Comparison of ENCODE assay signal across 24 cellular contexts in genomic region chr19:7867092-7867844, GRCh38. TPM values are rescaled to one million over a fixed set of nuclear protein-coding genes. Genes with fewer than 3 reads are reported as not detected.
DNase-seq lines count a peak whose midpoint lies in the region; ATAC-seq and TF ChIP-seq lines count a peak whose summit lies in the region.
"Had no signal": no experiment of that assay in that cellular context is flagged by ENCODE, and none has a peak within 500 bp of the region (broad histone marks: within the 10 kb centered on the region; RNA-seq: fewer than 3 reads in every experiment).

No MANE protein-coding gene starts in this region.

- H3K4me3 ChIP-seq in mammary epithelial cell (replicated peaks in 1 of 3; ENCODE audit: insufficient read depth in 1 of 3, low read depth in 2 of 3, low read length in 3 of 3) (no peak overlapping the region), breast epithelium (no peak overlapping the region), H7 (ENCODE audit: insufficient read depth, low read depth, low read length) (no peak overlapping the region)

- peaks cover under 1% of the 10 kb centered on the region for H4K20me1 ChIP-seq in mammary epithelial cell (ENCODE audit: insufficient read depth, low read length)

- H3K27ac ChIP-seq in mammary epithelial cell (ENCODE audit: insufficient read depth, low read depth, low read length) (no peak overlapping the region), breast epithelium (no peak overlapping the region)

- no peak for TF ChIP-seq POLR2A in breast epithelium (IDR thresholded peaks at IDR 0.05)

- TF ChIP-seq CTCF in mammary epithelial cell (conservative IDR thresholded peaks at IDR 0.05 in 1 of 2, IDR thresholded peaks at IDR 0.05 in 1 of 2; ENCODE audit: extremely low read depth in 1 of 2, insufficient read depth in 1 of 2, low read depth in 1 of 2, low read length in 2 of 2) (no peak), breast epithelium (IDR thresholded peaks at IDR 0.05) (no peak)

- no TSS peak for BruUV-seq in mammary epithelial cell (replicated peaks; lab: Mats Ljungman, UMichigan)

- H3K27me3 ChIP-seq in mammary epithelial cell (ENCODE audit: insufficient read depth, low read length) (no peaks in the 10 kb centered on the region), breast epithelium (peaks cover 0 to 2% of the 10 kb centered on the region in 2 donors), H7 (ENCODE audit: control insufficient read depth, insufficient read depth, low read length) (peaks cover 54% of the 10 kb centered on the region)

- H3K4me1 Mint-ChIP-seq in stimulated activated effector memory CD8-positive, alpha-beta T cell treated with anti-CD3 and anti-CD28 coated beads, Interleukin-12 subunit alpha, Interleukin-12 subunit beta, amount 100 ng/mL, for 72 hours, result peaks cover 35% of the 10 kb centered on the region
- H3K4me1 Mint-ChIP-seq in activated CD4-positive, alpha-beta T cell treated with anti-CD3 and anti-CD28 coated beads, Interleukin-2, amount 10 ng/mL, durations not matched to agents 7 days and 5 days, result peaks cover 38% of the 10 kb centered on the region

- in situ Hi-C loops in mammary epithelial cell (cut with MboI; ENCODE audit: low sequenced_read_pairs in 2 of 2), result no loop called here

- no peak for ATAC-seq in stimulated activated effector memory CD8-positive, alpha-beta T cell treated with anti-CD3 and anti-CD28 coated beads, Interleukin-12 subunit alpha, Interleukin-12 subunit beta, amount 100 ng/mL, for 72 hours
- ATAC-seq in GM19463 (IDR thresholded peaks at IDR 0.05; ENCODE audit: unreplicated experiment), result no peak
- no peak for ATAC-seq in HG03442 (IDR thresholded peaks at IDR 0.05; ENCODE audit: unreplicated experiment)

- H3K9me3 Mint-ChIP-seq in stimulated activated effector memory CD8-positive, alpha-beta T cell treated with anti-CD3 and anti-CD28 coated beads, Interleukin-12 subunit alpha, Interleukin-12 subunit beta, amount 100 ng/mL, for 72 hours, result peaks cover 2% of the 10 kb centered on the region
- no peaks in the 10 kb centered on the region for H3K9me3 Mint-ChIP-seq in activated CD4-positive, alpha-beta T cell treated with anti-CD3 and anti-CD28 coated beads, Interleukin-2, amount 10 ng/mL, durations not matched to agents 7 days and 5 days
- H3K9me3 Mint-ChIP-seq: CD4-positive, CD25-positive, alpha-beta regulatory T cell had no signal

- H3K4me2 ChIP-seq in mammary epithelial cell (ENCODE audit: insufficient read depth, low read depth, low read length), result no peak overlapping the region

- peak overlapping the region; percentile 2 for H3K9ac ChIP-seq in mammary epithelial cell (ENCODE audit: insufficient read depth, low read length)

- dilution Hi-C loops in mammary epithelial cell (cut with HindIII; ENCODE audit: low sequenced_read_pairs), result no loop called here

- peaks cover 28% of the 10 kb centered on the region for H3K27me3 Mint-ChIP-seq in activated CD4-positive, alpha-beta T cell treated with anti-CD3 and anti-CD28 coated beads, Interleukin-2, amount 10 ng/mL, durations not matched to agents 7 days and 5 days

- no peaks in the 10 kb centered on the region for H3K36me3 Mint-ChIP-seq in stimulated activated effector memory CD8-positive, alpha-beta T cell treated with anti-CD3 and anti-CD28 coated beads, Interleukin-12 subunit alpha, Interleukin-12 subunit beta, amount 100 ng/mL, for 72 hours
- H3K36me3 Mint-ChIP-seq in activated CD4-positive, alpha-beta T cell treated with anti-CD3 and anti-CD28 coated beads, Interleukin-2, amount 10 ng/mL, durations not matched to agents 7 days and 5 days (ENCODE audit: low read depth), result no peaks in the 10 kb centered on the region
- H3K36me3 Mint-ChIP-seq: CD4-positive, CD25-positive, alpha-beta regulatory T cell had no signal

- no peaks in the 10 kb centered on the region for H3K9me3 ChIP-seq in mammary epithelial cell (replicated peaks; ENCODE audit: insufficient read depth, low read length)
- H3K9me3 ChIP-seq in breast epithelium, result no peaks in the 10 kb centered on the region

- POLR2A ChIA-PET in activated CD4-positive, alpha-beta T cell treated with anti-CD3 and anti-CD28 coated beads, Interleukin-2, amount 10 ng/mL, durations not matched to agents 7 days and 5 days (lab: Charles Lee), result no interaction called here

- DNase-seq in mammary epithelial cell (no peak), breast epithelium (ENCODE audit: low spot score in 2 of 2) (no peak), H7 (peak; percentile 20), epidermal melanocyte (ENCODE audit: insufficient read length, low spot score) (peak; percentile 12)
- DNase-seq in stimulated activated effector memory CD8-positive, alpha-beta T cell treated with anti-CD3 and anti-CD28 coated beads, Interleukin-12 subunit alpha, Interleukin-12 subunit beta, amount 100 ng/mL, for 72 hours (ENCODE audit: low spot score in 2 of 2), result no peak
- no peak for DNase-seq in activated CD4-positive, alpha-beta T cell treated with anti-CD3 and anti-CD28 coated beads, Interleukin-2, amount 10 ng/mL, durations not matched to agents 7 days and 5 days
- DNase-seq: CD4-positive, CD25-positive, alpha-beta regulatory T cell; DMS 273 treated with DMSO at 0.1 percent for 48 hours; DND-41; GOT3; Karpas-422; MV-4-11; NCI-H1105 treated with DMSO at 0.1 percent for 48 hours; NCI-H1694; NCI-H2081 treated with DMSO at 0.1 percent for 48 hours; NCI-H2171 treated with DMSO at 0.1 percent for 48 hours; NCI-H524 treated with DMSO at 0.1 percent for 48 hours; NCI-H82; Right ventricle myocardium superior had no signal

- no peak overlapping the region for H3K27ac Mint-ChIP-seq in stimulated activated effector memory CD8-positive, alpha-beta T cell treated with anti-CD3 and anti-CD28 coated beads, Interleukin-12 subunit alpha, Interleukin-12 subunit beta, amount 100 ng/mL, for 72 hours
- no peak overlapping the region for H3K27ac Mint-ChIP-seq in activated CD4-positive, alpha-beta T cell treated with anti-CD3 and anti-CD28 coated beads, Interleukin-2, amount 10 ng/mL, durations not matched to agents 7 days and 5 days

- no peaks in the 10 kb centered on the region for H3K36me3 ChIP-seq in mammary epithelial cell (ENCODE audit: insufficient read depth, low read length)
- no peaks in the 10 kb centered on the region for H3K36me3 ChIP-seq in breast epithelium
- H3K36me3 ChIP-seq in H7 (replicated peaks; ENCODE audit: control insufficient read depth, insufficient read depth, low read length), result no peaks in the 10 kb centered on the region

- H2AFZ ChIP-seq in mammary epithelial cell (ENCODE audit: low read depth, low read length), result no peak overlapping the region

- peaks cover 30% of the 10 kb centered on the region for H3K4me1 ChIP-seq in mammary epithelial cell (ENCODE audit: insufficient read depth, low read length)
- H3K4me1 ChIP-seq in breast epithelium, result peaks cover 0 to 2% of the 10 kb centered on the region in 2 donors

- WGBS in mammary epithelial cell (ENCODE audit: low coverage, missing lambda C conversion rate), result 87% methylated on average over 6 of the region's 9 CpGs

- CTCF ChIA-PET in mammary epithelial cell (lab: Charles Lee; ENCODE audit: low non-redundant PET), result no interaction called here
- CTCF ChIA-PET in activated CD4-positive, alpha-beta T cell treated with anti-CD3 and anti-CD28 coated beads, Interleukin-2, amount 10 ng/mL, durations not matched to agents 7 days and 5 days (lab: Charles Lee), result no interaction called here

- intact Hi-C loops in mammary epithelial cell (cut with micrococcal nuclease), result no loop called here
- intact Hi-C loops in breast epithelium (cut with DNase I; ENCODE audit: low total_unique reads), result loop anchor here (1.0 kb wide), 1 partner anchor 36 kb away; the partner anchor contains the start of gene MAP2K7

- no peaks in the 10 kb centered on the region for H3K79me2 ChIP-seq in mammary epithelial cell (ENCODE audit: insufficient read depth, low read length)

- H3K4me3 Mint-ChIP-seq in stimulated activated effector memory CD8-positive, alpha-beta T cell treated with anti-CD3 and anti-CD28 coated beads, Interleukin-12 subunit alpha, Interleukin-12 subunit beta, amount 100 ng/mL, for 72 hours, result peak overlapping the region; percentile 80
- H3K4me3 Mint-ChIP-seq in activated CD4-positive, alpha-beta T cell treated with anti-CD3 and anti-CD28 coated beads, Interleukin-2, amount 10 ng/mL, durations not matched to agents 7 days and 5 days, result no peak overlapping the region

RNA-seq across cellular contexts. Expression of gene PRR36, which starts 6.9 kb away (rescaled TPM):
- total RNA-seq in mammary epithelial cell (under 1 TPM; under 0.01 to 0.12 TPM), breast epithelium (1 to 10 TPM in 1 of 3 donors, under 1 TPM in 1, not detected in 1; 0.59 to 2.0 TPM)
- 0.01 TPM for polyA plus RNA-seq in mammary epithelial cell
- polyA minus RNA-seq in mammary epithelial cell, result not detected
- 0.14 and 0.22 TPM in 2 replicates for total RNA-seq in H7 (2014; rRNA removed; shearing (Covaris generic))
- total RNA-seq in activated CD4-positive, alpha-beta T cell treated with anti-CD3 and anti-CD28 coated beads, Interleukin-2, amount 10 ng/mL, durations not matched to agents 7 days and 5 days, result under 1 TPM; 0.10 to 0.15 TPM
- total RNA-seq: M059J, SK-MEL-5 had no signal

RNA-seq across cellular contexts. Expression of gene LRRC8E, which starts 21.0 kb away (rescaled TPM):
- 10 to 100 TPM in 1 of 2 donors, 1 to 10 TPM in 1; 8.5 to 14.2 TPM for total RNA-seq in mammary epithelial cell
- 6.5 TPM for polyA plus RNA-seq in mammary epithelial cell
- polyA minus RNA-seq in mammary epithelial cell, result 11.8 TPM
- total RNA-seq in breast epithelium, result 10 to 100 TPM in 1 of 3 donors, 1 to 10 TPM in 2; 1.4 to 15.1 (median 6.6) TPM
- total RNA-seq in H7 (2014; rRNA removed; shearing (Covaris generic)), result 1.6 and 4.0 TPM in 2 replicates
- total RNA-seq in activated CD4-positive, alpha-beta T cell treated with anti-CD3 and anti-CD28 coated beads, Interleukin-2, amount 10 ng/mL, durations not matched to agents 7 days and 5 days, result not detected
- total RNA-seq: CD4-positive, CD25-positive, alpha-beta regulatory T cell; OCI-LY7 had no signal
- polyA plus RNA-seq: CD4-positive, CD25-positive, alpha-beta regulatory T cell had no signal

RNA-seq across cellular contexts. Expression of gene MAP2K7, which starts 36.4 kb away (rescaled TPM):
- 10 to 100 TPM; 11.3 to 33.3 TPM for total RNA-seq in mammary epithelial cell
- polyA plus RNA-seq in mammary epithelial cell, result 10.7 TPM
- polyA minus RNA-seq in mammary epithelial cell, result 4.9 TPM
- total RNA-seq in breast epithelium, result 10 to 100 TPM; 13.3 to 17.1 (median 13.8) TPM
- total RNA-seq in H7 (2014; rRNA removed; shearing (Covaris generic)), result 21.1 and 24.3 TPM in 2 replicates
- total RNA-seq in activated CD4-positive, alpha-beta T cell treated with anti-CD3 and anti-CD28 coated beads, Interleukin-2, amount 10 ng/mL, durations not matched to agents 7 days and 5 days, result 10 to 100 TPM; 44.1 to 45.6 TPM

RNA-seq across cellular contexts. Expression of gene EVI5L, which starts 37.2 kb away (rescaled TPM):
- total RNA-seq in mammary epithelial cell (10 to 100 TPM; 15.2 to 17.5 TPM), breast epithelium (10 to 100 TPM in 1 of 3 donors, 1 to 10 TPM in 2; 7.5 to 12.5 (median 9.2) TPM)
- 6.8 TPM for polyA plus RNA-seq in mammary epithelial cell
- 26.1 TPM for polyA minus RNA-seq in mammary epithelial cell
- 3.5 and 5.0 TPM in 2 replicates for total RNA-seq in H7 (2014; rRNA removed; shearing (Covaris generic))
- total RNA-seq in activated CD4-positive, alpha-beta T cell treated with anti-CD3 and anti-CD28 coated beads, Interleukin-2, amount 10 ng/mL, durations not matched to agents 7 days and 5 days, result 10 to 100 TPM in 1 of 2 experiments, 1 to 10 TPM in 1; 9.7 to 11.2 TPM

RNA-seq across cellular contexts. Expression of gene TGFBR3L, which starts 47.4 kb away (rescaled TPM):
- 1 to 10 TPM; 1.2 to 1.4 TPM for total RNA-seq in mammary epithelial cell
- polyA plus RNA-seq in mammary epithelial cell, result 0.23 TPM
- not detected for polyA minus RNA-seq in mammary epithelial cell
- 1 to 10 TPM in 1 of 3 donors, not detected in 2; 2.3 TPM for total RNA-seq in breast epithelium
- 1.7 TPM in 1 of 2 replicates, not detected in the other for total RNA-seq in H7 (2014; rRNA removed; shearing (Covaris generic))
- total RNA-seq in activated CD4-positive, alpha-beta T cell treated with anti-CD3 and anti-CD28 coated beads, Interleukin-2, amount 10 ng/mL, durations not matched to agents 7 days and 5 days, result 1 to 10 TPM in 1 of 2 experiments, under 1 TPM in 1; 0.79 to 1.4 TPM
- total RNA-seq: SK-MEL-5 had no signal
- polyA plus RNA-seq: CD4-positive, CD25-positive, alpha-beta regulatory T cell had no signal

Comparison
In these comparisons a context has a peak if more than half of its experiments do, and no peak if none do; other contexts are left out.
1. DNase-seq: peak in H7 (single experiment) and epidermal melanocyte (single experiment); none in mammary epithelial cell (single experiment), breast epithelium (0 of 2), stimulated activated effector memory CD8-positive, alpha-beta T cell treated with anti-CD3 and anti-CD28 coated beads, Interleukin-12 subunit alpha, Interleukin-12 subunit beta, amount 100 ng/mL, for 72 hours (0 of 2) and activated CD4-positive, alpha-beta T cell treated with anti-CD3 and anti-CD28 coated beads, Interleukin-2, amount 10 ng/mL, durations not matched to agents 7 days and 5 days (single experiment).